In the genomic region with DNA sequence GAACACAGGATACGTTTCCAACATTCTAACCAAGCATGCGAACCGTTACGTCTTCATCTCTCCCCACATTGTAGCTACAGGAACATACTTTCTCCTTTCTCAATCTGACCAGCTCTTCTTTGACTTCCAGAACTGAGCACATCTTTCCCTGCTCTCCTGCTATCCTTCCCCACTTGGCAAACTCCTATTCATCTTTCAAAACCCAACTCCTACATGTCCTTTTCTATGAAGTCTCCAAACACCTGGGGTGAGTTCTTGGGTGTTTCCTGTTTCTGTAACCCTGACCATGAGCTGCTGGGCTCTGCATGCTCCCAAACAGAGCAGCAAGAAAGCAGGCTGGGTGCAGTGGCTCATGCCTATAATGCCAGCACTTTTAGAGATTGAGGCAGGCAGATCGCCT, we compare ENCODE assay signal across 30 cellular contexts. TPM values are rescaled to one million over a fixed set of nuclear protein-coding genes. Genes with fewer than 3 reads are reported as not detected.
DNase-seq lines count a peak whose midpoint lies in the region; ATAC-seq and TF ChIP-seq lines count a peak whose summit lies in the region.
"Had no signal": no experiment of that assay in that cellular context is flagged by ENCODE, and none has a peak within 500 bp of the region (broad histone marks: within the 10 kb centered on the region; RNA-seq: fewer than 3 reads in every experiment).

No MANE protein-coding gene starts in this region.

- no peak overlapping the region for H2AK5ac ChIP-seq in neuronal stem cell (ENCODE audit: low read depth, low read length)

- H3K9me3 ChIP-seq in HEK293 (ENCODE audit: control insufficient read depth, insufficient read depth, low read depth, low read length) = no peaks in the 10 kb centered on the region
- H3K9me3 ChIP-seq in neuronal stem cell (replicated peaks in 1 of 2; ENCODE audit: control insufficient read depth in 2 of 2, insufficient read depth in 1 of 2, low read depth in 1 of 2, low read length in 2 of 2) = peaks cover 0 to 9% of the 10 kb centered on the region in 2 donors
- H3K9me3 ChIP-seq: BE2C had no signal

- no peak overlapping the region for H2BK15ac ChIP-seq in neuronal stem cell (ENCODE audit: low read length)

- H3K4ac ChIP-seq in neuronal stem cell (ENCODE audit: low read length) = no peak overlapping the region

- no peaks in the 10 kb centered on the region for H3K27me3 ChIP-seq in neuronal stem cell (ENCODE audit: control insufficient read depth in 3 of 3, insufficient read depth in 3 of 3, low read depth in 1 of 3, low read length in 3 of 3)
- H3K27me3 ChIP-seq: BLaER1 had no signal

- peaks cover 6% of the 10 kb centered on the region for H3K27me3 Mint-ChIP-seq in activated naive CD4-positive, alpha-beta T cell treated with anti-CD3 and anti-CD28 coated beads, Interleukin-2, amount 10 ng/mL, durations not matched to agents 7 days and 5 days
- H3K27me3 Mint-ChIP-seq in central memory CD8-positive, alpha-beta T cell = no peaks in the 10 kb centered on the region
- no peaks in the 10 kb centered on the region for H3K27me3 Mint-ChIP-seq in activated T-cell treated with anti-CD3 and anti-CD28 coated beads, Interleukin-2, amount 50 U/mL, for 24 hours
- H3K27me3 Mint-ChIP-seq in activated CD4-positive, alpha-beta memory T cell treated with anti-CD3 and anti-CD28 coated beads for 36 hours = no peaks in the 10 kb centered on the region
- H3K27me3 Mint-ChIP-seq: CD4-positive, alpha-beta memory T cell; CD4-positive, CD25-positive, alpha-beta regulatory T cell; CD8-positive, alpha-beta memory T cell had no signal

- no peaks in the 10 kb centered on the region for H3K4me1 Mint-ChIP-seq in activated naive CD4-positive, alpha-beta T cell treated with anti-CD3 and anti-CD28 coated beads, Interleukin-2, amount 10 ng/mL, durations not matched to agents 7 days and 5 days
- peaks cover 10% of the 10 kb centered on the region for H3K4me1 Mint-ChIP-seq in central memory CD8-positive, alpha-beta T cell
- H3K4me1 Mint-ChIP-seq in activated T-cell treated with anti-CD3 and anti-CD28 coated beads, Interleukin-2, amount 50 U/mL, for 24 hours (ENCODE audit: low read depth) = no peaks in the 10 kb centered on the region
- no peaks in the 10 kb centered on the region for H3K4me1 Mint-ChIP-seq in activated CD4-positive, alpha-beta memory T cell treated with anti-CD3 and anti-CD28 coated beads for 36 hours (ENCODE audit: low read depth)
- H3K4me1 Mint-ChIP-seq: CD14-positive monocyte had no signal

- no peak overlapping the region for H3K4me2 ChIP-seq in neuronal stem cell (ENCODE audit: insufficient read depth, low read length, poor library complexity, severe bottlenecking)
- H3K4me2 ChIP-seq: BLaER1 had no signal

- H3K27ac ChIP-seq in HEK293 (ENCODE audit: extremely low read depth, low read depth, low read length) (no peak overlapping the region), neuronal stem cell (replicated peaks; ENCODE audit: low read length) (no peak overlapping the region)
- H3K27ac ChIP-seq: BLaER1 had no signal

- no peak overlapping the region for H2BK5ac ChIP-seq in neuronal stem cell (ENCODE audit: low read length)

- H3K23ac ChIP-seq in neuronal stem cell (ENCODE audit: low read depth, low read length, poor library complexity) = no peak overlapping the region

- WGBS in neuronal stem cell (ENCODE audit: extremely low coverage in 2 of 2, insufficient read length in 2 of 2, insufficient replicate concordance in 1 of 2), 2 donors = no CpG with 5 or more reads among the region's 5 CpGs

- H3K14ac ChIP-seq in neuronal stem cell (ENCODE audit: low read length) = no peak overlapping the region

- H3K27ac Mint-ChIP-seq in activated naive CD4-positive, alpha-beta T cell treated with anti-CD3 and anti-CD28 coated beads, Interleukin-2, amount 50 U/mL, for 72 hours = peak overlapping the region; percentile 3 to 34
- no peak overlapping the region for H3K27ac Mint-ChIP-seq in activated naive CD4-positive, alpha-beta T cell treated with anti-CD3 and anti-CD28 coated beads, Interleukin-2, amount 10 ng/mL, durations not matched to agents 7 days and 5 days
- H3K27ac Mint-ChIP-seq in central memory CD8-positive, alpha-beta T cell (ENCODE audit: low read depth) = peak overlapping the region; percentile 44
- no peak overlapping the region for H3K27ac Mint-ChIP-seq in activated T-cell treated with anti-CD3 and anti-CD28 coated beads, Interleukin-2, amount 50 U/mL, for 24 hours
- H3K27ac Mint-ChIP-seq in activated CD4-positive, alpha-beta memory T cell treated with anti-CD3 and anti-CD28 coated beads for 36 hours = no peak overlapping the region
- H3K27ac Mint-ChIP-seq: CD4-positive, CD25-positive, alpha-beta regulatory T cell had no signal

- no peak overlapping the region for H3K18ac ChIP-seq in neuronal stem cell (ENCODE audit: low read length)

- H3K4me3 ChIP-seq in HEK293 (ENCODE audit: low read depth, low read length) = no peak overlapping the region
- H3K4me3 ChIP-seq in neuronal stem cell (ENCODE audit: low read length in 2 of 2) = peak overlapping the region in 1 of 2 donors; percentile 28
- H3K4me3 ChIP-seq: BLaER1, GM12878 had no signal

- H3K9me3 Mint-ChIP-seq in activated naive CD4-positive, alpha-beta T cell treated with anti-CD3 and anti-CD28 coated beads, Interleukin-2, amount 50 U/mL, for 72 hours = peaks cover 0 to 6% of the 10 kb centered on the region in 2 donors
- no peaks in the 10 kb centered on the region for H3K9me3 Mint-ChIP-seq in activated naive CD4-positive, alpha-beta T cell treated with anti-CD3 and anti-CD28 coated beads, Interleukin-2, amount 10 ng/mL, durations not matched to agents 7 days and 5 days
- H3K9me3 Mint-ChIP-seq in central memory CD8-positive, alpha-beta T cell = no peaks in the 10 kb centered on the region
- H3K9me3 Mint-ChIP-seq in activated T-cell treated with anti-CD3 and anti-CD28 coated beads, Interleukin-2, amount 50 U/mL, for 24 hours = no peaks in the 10 kb centered on the region
- no peaks in the 10 kb centered on the region for H3K9me3 Mint-ChIP-seq in activated CD4-positive, alpha-beta memory T cell treated with anti-CD3 and anti-CD28 coated beads for 36 hours
- H3K9me3 Mint-ChIP-seq: CD8-positive, alpha-beta memory T cell had no signal

- CTCF ChIA-PET in activated naive CD4-positive, alpha-beta T cell treated with anti-CD3 and anti-CD28 coated beads, Interleukin-2, amount 10 ng/mL, durations not matched to agents 7 days and 5 days (lab: Charles Lee) = no interaction called here
- CTCF ChIA-PET in HEK293 (lab: Yijun Ruan, JAX) = interaction anchor here (0.6 to 1.7 kb wide), 5 partner anchors 10 to 126 kb away, joined by 3 to 7 read pairs (median 4); no protein-coding TSS in a partner anchor
- CTCF ChIA-PET in activated CD4-positive, alpha-beta memory T cell treated with anti-CD3 and anti-CD28 coated beads for 36 hours (lab: Charles Lee) = interaction anchor here (0.7 to 1.0 kb wide), 2 partner anchors 27 to 33 kb away, joined by 3 to 4 read pairs; no protein-coding TSS in a partner anchor

- H3K4me1 ChIP-seq in HEK293 (ENCODE audit: control insufficient read depth, insufficient read depth, low read length) (no peaks in the 10 kb centered on the region), neuronal stem cell (ENCODE audit: control insufficient read depth in 2 of 2, insufficient read depth in 1 of 2, low read depth in 1 of 2, low read length in 2 of 2) (no peaks in the 10 kb centered on the region)
- H3K4me1 ChIP-seq: BE2C had no signal

- POLR2A ChIA-PET in HEK293 (lab: Yijun Ruan, JAX) = no interaction called here
- POLR2A ChIA-PET in activated CD4-positive, alpha-beta memory T cell treated with anti-CD3 and anti-CD28 coated beads for 36 hours (lab: Charles Lee) = no interaction called here

- no peak overlapping the region for H2BK12ac ChIP-seq in neuronal stem cell (ENCODE audit: low read length)

- no peaks in the 10 kb centered on the region for H3K36me3 Mint-ChIP-seq in activated naive CD4-positive, alpha-beta T cell treated with anti-CD3 and anti-CD28 coated beads, Interleukin-2, amount 50 U/mL, for 72 hours
- no peaks in the 10 kb centered on the region for H3K36me3 Mint-ChIP-seq in activated naive CD4-positive, alpha-beta T cell treated with anti-CD3 and anti-CD28 coated beads, Interleukin-2, amount 10 ng/mL, durations not matched to agents 7 days and 5 days
- H3K36me3 Mint-ChIP-seq in central memory CD8-positive, alpha-beta T cell (ENCODE audit: insufficient read depth) = no peaks in the 10 kb centered on the region
- H3K36me3 Mint-ChIP-seq in activated T-cell treated with anti-CD3 and anti-CD28 coated beads, Interleukin-2, amount 50 U/mL, for 24 hours (ENCODE audit: low read depth) = no peaks in the 10 kb centered on the region
- H3K36me3 Mint-ChIP-seq in activated CD4-positive, alpha-beta memory T cell treated with anti-CD3 and anti-CD28 coated beads for 36 hours = no peaks in the 10 kb centered on the region
- H3K36me3 Mint-ChIP-seq: CD14-positive monocyte had no signal

- no peaks in the 10 kb centered on the region for H3K79me1 ChIP-seq in neuronal stem cell (ENCODE audit: low read depth, low read length)

- no peak for ATAC-seq in activated naive CD4-positive, alpha-beta T cell treated with anti-CD3 and anti-CD28 coated beads, Interleukin-2, amount 50 U/mL, for 72 hours
- ATAC-seq in central memory CD8-positive, alpha-beta T cell (replicated peaks; ENCODE audit: extremely low read depth, poor library complexity, severe bottlenecking) = no peak
- ATAC-seq: GM12878 had no signal

- H4K8ac ChIP-seq in neuronal stem cell (ENCODE audit: low read depth, low read length) = no peak overlapping the region

- no peak overlapping the region for H2BK120ac ChIP-seq in neuronal stem cell (ENCODE audit: low read depth, low read length)

- peak overlapping the region; percentile 49 for H2AFZ ChIP-seq in neuronal stem cell (ENCODE audit: low read length)

- no peak overlapping the region for H3K4me3 Mint-ChIP-seq in activated naive CD4-positive, alpha-beta T cell treated with anti-CD3 and anti-CD28 coated beads, Interleukin-2, amount 10 ng/mL, durations not matched to agents 7 days and 5 days
- no peak overlapping the region for H3K4me3 Mint-ChIP-seq in central memory CD8-positive, alpha-beta T cell
- H3K4me3 Mint-ChIP-seq in activated T-cell treated with anti-CD3 and anti-CD28 coated beads, Interleukin-2, amount 50 U/mL, for 24 hours = no peak overlapping the region
- no peak overlapping the region for H3K4me3 Mint-ChIP-seq in activated CD4-positive, alpha-beta memory T cell treated with anti-CD3 and anti-CD28 coated beads for 36 hours
- H3K4me3 Mint-ChIP-seq: CD14-positive monocyte; CD4-positive, alpha-beta memory T cell; CD4-positive, CD25-positive, alpha-beta regulatory T cell; CD8-positive, alpha-beta memory T cell had no signal

- H4K91ac ChIP-seq in neuronal stem cell (ENCODE audit: low read depth, low read length, poor library complexity) = no peak overlapping the region

- no peak for TF ChIP-seq CTCF in HEK293 (tag by site-specific recombination; IDR thresholded peaks at IDR 0.05)

- H3K36me3 ChIP-seq in HEK293 (ENCODE audit: control insufficient read depth in 2 of 2, insufficient read depth in 1 of 2, low read length in 2 of 2) (no peaks in the 10 kb centered on the region), neuronal stem cell (replicated peaks in 1 of 2; ENCODE audit: control insufficient read depth in 2 of 2, insufficient read depth in 2 of 2, low read length in 2 of 2) (no peaks in the 10 kb centered on the region)
- H3K36me3 ChIP-seq: BE2C, BLaER1 had no signal

- intact Hi-C loops in activated CD4-positive, alpha-beta memory T cell treated with anti-CD3 and anti-CD28 coated beads for 36 hours (cut with micrococcal nuclease) = no loop called here

- DNase-seq in activated naive CD4-positive, alpha-beta T cell treated with anti-CD3 and anti-CD28 coated beads, Interleukin-2, amount 50 U/mL, for 72 hours (ENCODE audit: low spot score in 2 of 2) = no peak
- DNase-seq in activated naive CD4-positive, alpha-beta T cell treated with anti-CD3 and anti-CD28 coated beads, Interleukin-2, amount 10 ng/mL, durations not matched to agents 7 days and 5 days = no peak
- no peak for DNase-seq in central memory CD8-positive, alpha-beta T cell (ENCODE audit: low spot score in 2 of 2)
- DNase-seq in neuronal stem cell (ENCODE audit: low spot score) = no peak
- DNase-seq in activated T-cell treated with anti-CD3 and anti-CD28 coated beads, Interleukin-2, amount 50 U/mL, for 24 hours = no peak
- DNase-seq in epidermal melanocyte (ENCODE audit: insufficient read length, low spot score) = no peak
- no peak for DNase-seq in activated CD4-positive, alpha-beta memory T cell treated with anti-CD3 and anti-CD28 coated beads for 36 hours
- DNase-seq: 8988T; ACHN; BE2C; C1 segment of cervical spinal cord; CD4-positive, alpha-beta memory T cell; CD4-positive, CD25-positive, alpha-beta regulatory T cell; CD8-positive, alpha-beta memory T cell; COR-L47; DMS 273 treated with DMSO at 0.1 percent for 48 hours; DMS153; DMS53; DMS79; DND-41; EL; GDM1 had no signal

- no peak overlapping the region for H3K9ac ChIP-seq in neuronal stem cell (ENCODE audit: low read depth, low read length, poor library complexity)
- H3K9ac ChIP-seq: BLaER1 had no signal

RNA-seq across cellular contexts. Expression of gene ACER1, which starts 6.6 kb away (rescaled TPM):
- under 1 TPM in 1 of 2 donors, not detected in 1; 0.52 TPM for total RNA-seq in activated naive CD4-positive, alpha-beta T cell treated with anti-CD3 and anti-CD28 coated beads, Interleukin-2, amount 50 U/mL, for 72 hours
- not detected for polyA plus RNA-seq in neuronal stem cell (2013, experiment 1 of 2)
- polyA plus RNA-seq in neuronal stem cell (2013, experiment 2 of 2) = not detected
- total RNA-seq in activated CD4-positive, alpha-beta memory T cell treated with anti-CD3 and anti-CD28 coated beads for 36 hours = under 1 TPM in 1 of 2 experiments, not detected in 1; 0.14 TPM
- total RNA-seq: A673; CD8-positive, alpha-beta memory T cell; Daoy; G401; GM12878 had no signal
- polyA plus RNA-seq: AG04450, CD14-positive monocyte, GM12878 had no signal

RNA-seq across cellular contexts. Expression of gene CLPP, which starts 34.5 kb away (rescaled TPM):
- 100 to 1,000 TPM; 184 to 190 TPM for total RNA-seq in activated naive CD4-positive, alpha-beta T cell treated with anti-CD3 and anti-CD28 coated beads, Interleukin-2, amount 50 U/mL, for 72 hours
- polyA plus RNA-seq in neuronal stem cell (2013, experiment 1 of 2) = 127 TPM
- polyA plus RNA-seq in neuronal stem cell (2013, experiment 2 of 2) = 121 TPM
- total RNA-seq in activated CD4-positive, alpha-beta memory T cell treated with anti-CD3 and anti-CD28 coated beads for 36 hours = 100 to 1,000 TPM; 171 to 177 TPM

RNA-seq across cellular contexts. Expression of gene ALKBH7, which starts 45.8 kb away (rescaled TPM):
- 10 to 100 TPM; 33.9 to 89.4 TPM for total RNA-seq in activated naive CD4-positive, alpha-beta T cell treated with anti-CD3 and anti-CD28 coated beads, Interleukin-2, amount 50 U/mL, for 72 hours
- polyA plus RNA-seq in neuronal stem cell (2013, experiment 1 of 2) = 79.0 TPM
- 74.8 TPM for polyA plus RNA-seq in neuronal stem cell (2013, experiment 2 of 2)
- 10 to 100 TPM; 57.6 to 58.5 TPM for total RNA-seq in activated CD4-positive, alpha-beta memory T cell treated with anti-CD3 and anti-CD28 coated beads for 36 hours

RNA-seq across cellular contexts. Expression of gene MLLT1, which starts 47.0 kb away (rescaled TPM):
- 10 to 100 TPM; 31.8 to 48.2 TPM for total RNA-seq in activated naive CD4-positive, alpha-beta T cell treated with anti-CD3 and anti-CD28 coated beads, Interleukin-2, amount 50 U/mL, for 72 hours
- polyA plus RNA-seq in neuronal stem cell (2013, experiment 1 of 2) = 43.3 TPM
- 43.5 TPM for polyA plus RNA-seq in neuronal stem cell (2013, experiment 2 of 2)
- total RNA-seq in activated CD4-positive, alpha-beta memory T cell treated with anti-CD3 and anti-CD28 coated beads for 36 hours = 10 to 100 TPM; 35.7 to 37.9 TPM

RNA-seq across cellular contexts. Expression of gene PSPN, which starts 48.9 kb away (rescaled TPM):
- 1 to 10 TPM; 2.0 to 3.4 TPM for total RNA-seq in activated naive CD4-positive, alpha-beta T cell treated with anti-CD3 and anti-CD28 coated beads, Interleukin-2, amount 50 U/mL, for 72 hours
- 1.7 TPM for polyA plus RNA-seq in neuronal stem cell (2013, experiment 1 of 2)
- 1.6 TPM for polyA plus RNA-seq in neuronal stem cell (2013, experiment 2 of 2)
- total RNA-seq in activated CD4-positive, alpha-beta memory T cell treated with anti-CD3 and anti-CD28 coated beads for 36 hours = 1 to 10 TPM; 1.6 to 2.0 TPM

Comparison
In these comparisons a context has a peak if more than half of its experiments do, and no peak if none do; other contexts are left out.
1. H3K27ac Mint-ChIP-seq: peak in activated naive CD4-positive, alpha-beta T cell treated with anti-CD3 and anti-CD28 coated beads, Interleukin-2, amount 50 U/mL, for 72 hours (2 of 2) and central memory CD8-positive, alpha-beta T cell (single experiment); none in activated naive CD4-positive, alpha-beta T cell treated with anti-CD3 and anti-CD28 coated beads, Interleukin-2, amount 10 ng/mL, durations not matched to agents 7 days and 5 days (single experiment), activated T-cell treated with anti-CD3 and anti-CD28 coated beads, Interleukin-2, amount 50 U/mL, for 24 hours (single experiment) and activated CD4-positive, alpha-beta memory T cell treated with anti-CD3 and anti-CD28 coated beads for 36 hours (single experiment).